Comparison of ENCODE assay signal across 16 cellular contexts in genomic region chr12:75585309-75585708, GRCh38.
DNase-seq lines count a peak whose midpoint lies in the region; ATAC-seq and TF ChIP-seq lines count a peak whose summit lies in the region.
"Had no signal": no experiment of that assay in that cellular context is flagged by ENCODE, and none has a peak within 500 bp of the region (broad histone marks: within the 10 kb centered on the region; RNA-seq: fewer than 3 reads in every experiment).

No MANE protein-coding gene starts in this region.

- H3K4me3 ChIP-seq in HFF-Myc (replicated peaks; ENCODE audit: low read depth, low read length) (no peak overlapping the region), SK-N-SH (ENCODE audit: low read depth in 2 of 2, low read length in 1 of 2) (no peak overlapping the region; a peak in 1 of 4 replicates), fibroblast of pulmonary artery (replicated peaks; ENCODE audit: low read depth, low read length) (no peak overlapping the region), smooth muscle cell (no peak overlapping the region)
- H3K4me3 ChIP-seq: ascending aorta, sigmoid colon, testis had no signal

- H2AFZ ChIP-seq in SK-N-SH (ENCODE audit: low read depth) (peak overlapping the region; percentile 83; the same call in 1 of the 2 replicates), smooth muscle cell (ENCODE audit: low read depth) (peak overlapping the region; percentile 56)

- H3K4me1 ChIP-seq in SK-N-SH (ENCODE audit: control insufficient read depth in 1 of 2, insufficient read depth in 2 of 2, low read depth in 1 of 2, low read length in 1 of 2) = peaks cover 5 to 20% of the 10 kb centered on the region in 2 experiments
- no peaks in the 10 kb centered on the region for H3K4me1 ChIP-seq in smooth muscle cell (ENCODE audit: low read depth)
- H3K4me1 ChIP-seq: ascending aorta, sigmoid colon, testis had no signal

- H3K79me2 ChIP-seq in SK-N-SH (ENCODE audit: insufficient read depth) (no peaks in the 10 kb centered on the region), smooth muscle cell (ENCODE audit: low read depth) (no peaks in the 10 kb centered on the region)

- H3F3A ChIP-seq in SK-N-SH (replicated peaks; ENCODE audit: insufficient read depth) (peaks cover 20% of the 10 kb centered on the region), smooth muscle cell (ENCODE audit: low read depth) (peaks cover 8% of the 10 kb centered on the region)

- 14% methylated on average over 4 of the region's 4 CpGs for WGBS in SK-N-SH (ENCODE audit: low lambda C conversion rate)
- 26% methylated on average over 4 of the region's 4 CpGs for WGBS in smooth muscle cell (ENCODE audit: low lambda C conversion rate)

- H3K36me3 ChIP-seq in SK-N-SH (replicated peaks in 1 of 2; ENCODE audit: control insufficient read depth in 1 of 2, insufficient read depth in 2 of 2, low read length in 1 of 2) = no peaks in the 10 kb centered on the region
- H3K36me3 ChIP-seq in smooth muscle cell (ENCODE audit: low read depth) = no peaks in the 10 kb centered on the region
- H3K36me3 ChIP-seq: ascending aorta, sigmoid colon had no signal

- ATAC-seq in GM18517 (IDR thresholded peaks at IDR 0.05; ENCODE audit: unreplicated experiment) = no peak
- ATAC-seq: WTC11 had no signal

- H3K27ac ChIP-seq in SK-N-SH (ENCODE audit: low read depth in 2 of 2, low read length in 1 of 2) = peak overlapping the region; percentile 43 to 85; a peak in 3 of 4 replicates
- H3K27ac ChIP-seq in smooth muscle cell (ENCODE audit: low read depth) = peak overlapping the region; percentile 69
- H3K27ac ChIP-seq: ascending aorta, sigmoid colon, testis had no signal

- H3K4me2 ChIP-seq in SK-N-SH (peak overlapping the region; percentile 46), smooth muscle cell (peak overlapping the region; percentile 78)

- POLR2A ChIA-PET in SK-N-SH (lab: Yijun Ruan, JAX) = no interaction called here

- TF ChIP-seq RAD21 in SK-N-SH (IDR thresholded peaks at IDR 0.05; ENCODE audit: low read length) = no peak

- TF ChIP-seq EP300 in SK-N-SH (IDR thresholded peaks at IDR 0.05; ENCODE audit: borderline replicate concordance in 1 of 2, low read depth in 1 of 2, low read length in 1 of 2) = peak in 1 of 2 experiments; percentile 82; a peak in 2 of 4 replicates

- H4K20me1 ChIP-seq in SK-N-SH (ENCODE audit: insufficient read depth) (no peaks in the 10 kb centered on the region), smooth muscle cell (ENCODE audit: low read depth) (no peaks in the 10 kb centered on the region)

- H3K27me3 ChIP-seq in SK-N-SH (ENCODE audit: insufficient read depth) = no peaks in the 10 kb centered on the region
- no peaks in the 10 kb centered on the region for H3K27me3 ChIP-seq in smooth muscle cell (ENCODE audit: low read depth)
- H3K27me3 ChIP-seq: ascending aorta, sigmoid colon, testis had no signal

- H3K9me2 ChIP-seq in SK-N-SH = no peaks in the 10 kb centered on the region

- H3K9me3 ChIP-seq in SK-N-SH = no peaks in the 10 kb centered on the region
- H3K9me3 ChIP-seq in smooth muscle cell (replicated peaks; ENCODE audit: low read depth) = no peaks in the 10 kb centered on the region
- H3K9me3 ChIP-seq: ascending aorta, sigmoid colon, testis had no signal

- H3K9ac ChIP-seq in SK-N-SH (peak overlapping the region; percentile 22; the same call in 1 of the 2 replicates), smooth muscle cell (ENCODE audit: low read depth) (no peak overlapping the region)

- CTCF ChIA-PET in SK-N-SH (lab: Yijun Ruan, JAX) = interaction anchor here (0.6 to 2.8 kb wide), 4 partner anchors 11 to 451 kb away, joined by 3 to 8 read pairs (median 3); no protein-coding TSS in a partner anchor

- TF ChIP-seq CTCF in HFF-Myc (IDR thresholded peaks at IDR 0.05; ENCODE audit: low read depth, low read length, missing control alignments) = no peak
- no peak for TF ChIP-seq CTCF in SK-N-SH (IDR thresholded peaks at IDR 0.05)
- TF ChIP-seq CTCF in fibroblast of pulmonary artery (IDR thresholded peaks at IDR 0.05; ENCODE audit: low read length, missing control alignments) = no peak
- TF ChIP-seq CTCF in smooth muscle cell (IDR thresholded peaks at IDR 0.05; ENCODE audit: borderline replicate concordance, insufficient read depth, poor library complexity, severe bottlenecking) = no peak

- DNase-seq in HFF-Myc (ENCODE audit: extremely low read depth, low read depth) (peak; percentile 59), SK-N-SH (no peak), fibroblast of pulmonary artery (ENCODE audit: low read depth) (peak; percentile 76), smooth muscle cell (lab: John Stamatoyannopoulos, UW; ENCODE audit: unreplicated experiment) (no peak), Kasumi-1 (lab: John Stamatoyannopoulos, UW) (no peak), mucosa of gallbladder (ENCODE audit: low spot score) (no peak)
- DNase-seq: activated T-cell treated with anti-CD3 and anti-CD28 coated beads for 4 hours, immature natural killer cell, naive B cell, NCI-H510A treated with DMSO at 0.1 percent for 48 hours, SHP77, sigmoid colon, testis had no signal

TF ChIP-seq in SK-N-SH, 30 proteins besides CTCF, POLR2A, EP300 and RAD21 (continues in another document):
- no peak for TF ChIP-seq NRF1 (IDR thresholded peaks at IDR 0.05; ENCODE audit: low read depth, low read length)
- TF ChIP-seq RXRA (IDR thresholded peaks at IDR 0.05; ENCODE audit: borderline replicate concordance, low read depth) = peak; percentile 18; the same call in 1 of the 2 replicates
- TF ChIP-seq NFIC (IDR thresholded peaks at IDR 0.05; ENCODE audit: borderline replicate concordance) = peak; percentile 46; the same call in 1 of the 2 replicates
- no peak for TF ChIP-seq RFX5 (IDR thresholded peaks at IDR 0.05; ENCODE audit: low read length)
- TF ChIP-seq PBX3 (IDR thresholded peaks at IDR 0.05) = peak; percentile 78
- peak; percentile 91 for TF ChIP-seq MEF2A (IDR thresholded peaks at IDR 0.05; ENCODE audit: borderline replicate concordance, low read depth)
- no peak for TF ChIP-seq FOXJ3 (CRISPR knock-in tag; IDR thresholded peaks at IDR 0.05)
- TF ChIP-seq ZBTB33 (IDR thresholded peaks at IDR 0.05; ENCODE audit: borderline replicate concordance, low read depth) = no peak
- TF ChIP-seq GABPA (IDR thresholded peaks at IDR 0.05; ENCODE audit: low read depth) = no peak
- TF ChIP-seq SIN3A (IDR thresholded peaks at IDR 0.05; ENCODE audit: borderline replicate concordance, low read depth, low read length) = no peak
- peak; percentile 80 for TF ChIP-seq TCF12 (IDR thresholded peaks at IDR 0.05)
- no peak for TF ChIP-seq SMC3 (IDR thresholded peaks at IDR 0.05; ENCODE audit: low read depth, low read length)
- no peak for TF ChIP-seq RCOR1 (IDR thresholded peaks at IDR 0.05; ENCODE audit: low read length)
- peak; percentile 65; the same call in 1 of the 2 replicates for TF ChIP-seq YY1 (IDR thresholded peaks at IDR 0.05; ENCODE audit: low read depth)
- peak; percentile 78; the same call in 1 of the 2 replicates for TF ChIP-seq TEAD4 (IDR thresholded peaks at IDR 0.05; ENCODE audit: borderline replicate concordance, insufficient read depth)
- TF ChIP-seq TAF1 (IDR thresholded peaks at IDR 0.05; ENCODE audit: borderline replicate concordance, low read depth, low read length) = no peak
- TF ChIP-seq JUND (IDR thresholded peaks at IDR 0.05) = peak; percentile 96
- no peak for TF ChIP-seq USF1 (IDR thresholded peaks at IDR 0.05; ENCODE audit: borderline replicate concordance, low read depth)
- TF ChIP-seq GATA2 (CRISPR knock-in tag; IDR thresholded peaks at IDR 0.05) = no peak
- peak; percentile 63; the same call in 1 of the 2 replicates for TF ChIP-seq MAX (IDR thresholded peaks at IDR 0.05; ENCODE audit: low read depth)
- no peak for TF ChIP-seq CHD2 (IDR thresholded peaks at IDR 0.05; ENCODE audit: low read length, partially characterized antibody)

Comparison
In these comparisons a context has a peak if more than half of its experiments do, and no peak if none do; other contexts are left out.
1. DNase-seq: peak in HFF-Myc (single experiment) and fibroblast of pulmonary artery (single experiment); none in SK-N-SH (single experiment), smooth muscle cell (single experiment), Kasumi-1 (0 of 2) and mucosa of gallbladder (single experiment).